20 cellular contexts compared by ENCODE assay signal in genomic region chr9:134775552-134775951, GRCh38.
DNase-seq lines count a peak whose midpoint lies in the region; TF ChIP-seq lines count a peak whose summit lies in the region.
"Had no signal": no experiment of that assay in that cellular context is flagged by ENCODE, and none has a peak within 500 bp of the region (broad histone marks: within the 10 kb centered on the region; RNA-seq: fewer than 3 reads in every experiment).

No MANE protein-coding gene starts in this region.

- H3K9me2 ChIP-seq in GM23248 (ENCODE audit: insufficient read depth) = no peaks in the 10 kb centered on the region

- H3K36me3 ChIP-seq in GM23248 (ENCODE audit: low read depth) = peaks cover 68% of the 10 kb centered on the region
- peaks cover 4% of the 10 kb centered on the region for H3K36me3 ChIP-seq in smooth muscle cell (ENCODE audit: low read depth)
- no peaks in the 10 kb centered on the region for H3K36me3 ChIP-seq in prostate gland
- H3K36me3 ChIP-seq: uterus had no signal

- no peak for TF ChIP-seq POLR2A in prostate gland (IDR thresholded peaks at IDR 0.05)

- H4K20me1 ChIP-seq in GM23248 (ENCODE audit: insufficient read depth) = no peaks in the 10 kb centered on the region
- H4K20me1 ChIP-seq in smooth muscle cell (ENCODE audit: low read depth) = peaks cover 100% of the 10 kb centered on the region

- DNase-seq in GM23248 = peak; percentile 38
- DNase-seq in amniotic stem cell (lab: John Stamatoyannopoulos, UW) = peak; percentile 75
- DNase-seq in glomerular visceral epithelial cell (ENCODE audit: extremely low spot score) = peak; percentile 54
- no peak for DNase-seq in smooth muscle cell (lab: John Stamatoyannopoulos, UW; ENCODE audit: unreplicated experiment)
- no peak for DNase-seq in NCI-H526 treated with DMSO at 0.1 percent for 48 hours (lab: John Stamatoyannopoulos, UW)
- DNase-seq in NOMO-1 treated with DMSO at 0.1 percent for 48 hours (lab: John Stamatoyannopoulos, UW; ENCODE audit: unreplicated experiment) = no peak
- no peak for DNase-seq in T-helper 9 cell
- no peak for DNase-seq in prostate gland (ENCODE audit: low spot score)
- DNase-seq: activated CD4-positive, CD25-positive, alpha-beta regulatory T cell; activated CD8-positive, alpha-beta memory T cell treated with anti-CD3 and anti-CD28 coated beads, Interleukin-2, amount 10 ng/mL, durations not matched to agents 7 days and 5 days; activated gamma-delta T cell treated with Interleukin-2 at 50 U/mL for 16 hours; islet precursor cell; midbrain; NCI-H1105 treated with DMSO at 0.1 percent for 48 hours; NCI-H2227 treated with DMSO at 0.1 percent for 48 hours; nucleus accumbens; stimulated activated naive CD4-positive, alpha-beta T cell; uterus had no signal

- H3K27me3 ChIP-seq in GM23248 (replicated peaks; ENCODE audit: insufficient read depth) = no peaks in the 10 kb centered on the region
- no peaks in the 10 kb centered on the region for H3K27me3 ChIP-seq in smooth muscle cell (ENCODE audit: low read depth)
- no peaks in the 10 kb centered on the region for H3K27me3 ChIP-seq in prostate gland (replicated peaks; ENCODE audit: insufficient read depth)
- H3K27me3 ChIP-seq: uterus had no signal

- no peak overlapping the region for H2AFZ ChIP-seq in GM23248
- no peak overlapping the region for H2AFZ ChIP-seq in smooth muscle cell (ENCODE audit: low read depth)

- peaks cover 97% of the 10 kb centered on the region for H3K79me2 ChIP-seq in GM23248 (ENCODE audit: insufficient read depth)
- H3K79me2 ChIP-seq in smooth muscle cell (ENCODE audit: low read depth) = peaks cover 57% of the 10 kb centered on the region

- no peaks in the 10 kb centered on the region for H3K4me1 ChIP-seq in GM23248 (ENCODE audit: insufficient read depth)
- no peaks in the 10 kb centered on the region for H3K4me1 ChIP-seq in smooth muscle cell (ENCODE audit: low read depth)
- no peaks in the 10 kb centered on the region for H3K4me1 ChIP-seq in prostate gland (replicated peaks)

- WGBS in GM23248 (ENCODE audit: low coverage in 1 of 2, low lambda C conversion rate in 2 of 2, missing lambda C conversion rate in 2 of 2), 2 experiments = 80 to 84% methylated on average over 10 of the region's 10 CpGs
- WGBS in smooth muscle cell (ENCODE audit: low lambda C conversion rate) = 52% methylated on average over 10 of the region's 10 CpGs
- 66% methylated on average over 10 of the region's 10 CpGs for WGBS in prostate gland

- H3K4me2 ChIP-seq in GM23248 (ENCODE audit: unreplicated experiment) = no peak overlapping the region
- no peak overlapping the region for H3K4me2 ChIP-seq in smooth muscle cell

- H3K9ac ChIP-seq in GM23248 (no peak overlapping the region), smooth muscle cell (ENCODE audit: low read depth) (no peak overlapping the region)

- H3K27ac ChIP-seq in GM23248 (0 out of 2 replicates have a peak overlapping the region, but pooled peaks have one; percentile 5), smooth muscle cell (ENCODE audit: low read depth) (peak overlapping the region; percentile 75), prostate gland (no peak overlapping the region)
- H3K27ac ChIP-seq: uterus had no signal

- H3K4me3 ChIP-seq in GM23248 (no peak overlapping the region), smooth muscle cell (no peak overlapping the region), prostate gland (no peak overlapping the region)
- H3K4me3 ChIP-seq: K562, skin epidermis, uterus had no signal

- TF ChIP-seq CTCF in smooth muscle cell (IDR thresholded peaks at IDR 0.05; ENCODE audit: borderline replicate concordance, insufficient read depth, poor library complexity, severe bottlenecking) = no peak
- no peak for TF ChIP-seq CTCF in prostate gland (IDR thresholded peaks at IDR 0.05)

- H3F3A ChIP-seq in GM23248 (ENCODE audit: insufficient read depth) (peaks cover 49% of the 10 kb centered on the region), smooth muscle cell (ENCODE audit: low read depth) (peaks cover 92% of the 10 kb centered on the region)

- H3K9me3 ChIP-seq in GM23248 (ENCODE audit: low read depth) = no peaks in the 10 kb centered on the region
- no peaks in the 10 kb centered on the region for H3K9me3 ChIP-seq in smooth muscle cell (replicated peaks; ENCODE audit: low read depth)
- no peaks in the 10 kb centered on the region for H3K9me3 ChIP-seq in prostate gland
- H3K9me3 ChIP-seq: uterus had no signal

- in situ Hi-C loops in GM23248 (cut with MboI) = no loop called here

- intact Hi-C loops in prostate gland (cut with DNase I) = no loop called here

Comparison
In these comparisons a context has a peak if more than half of its experiments do, and no peak if none do; other contexts are left out.
1. DNase-seq: peak in GM23248 (single experiment), amniotic stem cell (single experiment) and glomerular visceral epithelial cell (single experiment); none in smooth muscle cell (single experiment), NCI-H526 treated with DMSO at 0.1 percent for 48 hours (single experiment), NOMO-1 treated with DMSO at 0.1 percent for 48 hours (single experiment), T-helper 9 cell (single experiment) and prostate gland (single experiment).
2. H3K27ac ChIP-seq: peak in GM23248 (single experiment) and smooth muscle cell (single experiment); none in prostate gland (0 of 2).